1 cellular context compared by ENCODE assay signal in genomic region chr19:18745012-18745735, GRCh38.
TF ChIP-seq lines count a peak whose summit lies in the region.

No MANE protein-coding gene starts in this region.

TF ChIP-seq in HepG2, 621 proteins besides CTCF, POLR2A, EP300 and RAD21 (continued from another document):
- TF ChIP-seq CREB1 (IDR thresholded peaks at IDR 0.05) (no peak), CREB1 (CRISPR knock-in tag; IDR thresholded peaks at IDR 0.05) (no peak), ZNF180 (CRISPR knock-in tag; IDR thresholded peaks at IDR 0.05; ENCODE audit: borderline replicate concordance, low read depth) (no peak), ZNF639 (CRISPR knock-in tag; conservative IDR thresholded peaks at IDR 0.05) (no peak), IRF2 (CRISPR knock-in tag; IDR thresholded peaks at IDR 0.05) (no peak), ZNF530 (CRISPR knock-in tag; IDR thresholded peaks at IDR 0.05; ENCODE audit: low read depth) (no peak), ZNF580 (CRISPR knock-in tag; IDR thresholded peaks at IDR 0.05; ENCODE audit: borderline replicate concordance, low read depth) (no peak), HHEX (CRISPR knock-in tag; IDR thresholded peaks at IDR 0.05) (no peak)
